8 cellular contexts compared by ENCODE assay signal in genomic region chr12:70733385-70733784, GRCh38.
DNase-seq lines count a peak whose midpoint lies in the region; ATAC-seq and TF ChIP-seq lines count a peak whose summit lies in the region.

No MANE protein-coding gene starts in this region.

- H3F3A ChIP-seq in smooth muscle cell (ENCODE audit: low read depth), result no peaks in the 10 kb centered on the region

- H3K4me3 ChIP-seq in DND-41 (ENCODE audit: low read depth in 1 of 2, low read length in 2 of 2), result no peak overlapping the region
- no peak overlapping the region for H3K4me3 ChIP-seq in adipocyte (ENCODE audit: low read length)
- H3K4me3 ChIP-seq in right atrium auricular region, result no peak overlapping the region
- H3K4me3 ChIP-seq in smooth muscle cell, result no peak overlapping the region

- no peaks in the 10 kb centered on the region for H3K4me1 ChIP-seq in DND-41 (ENCODE audit: insufficient read depth, low read length)
- no peaks in the 10 kb centered on the region for H3K4me1 ChIP-seq in adipocyte (ENCODE audit: control insufficient read depth, insufficient read depth, low read length)
- H3K4me1 ChIP-seq in right atrium auricular region, result no peaks in the 10 kb centered on the region
- no peaks in the 10 kb centered on the region for H3K4me1 ChIP-seq in smooth muscle cell (ENCODE audit: low read depth)

- TF ChIP-seq CTCF in DND-41 (IDR thresholded peaks at IDR 0.05; ENCODE audit: borderline replicate concordance, extremely low read depth, low read length, poor library complexity, severe bottlenecking) (peak; percentile 70), right atrium auricular region (IDR thresholded peaks at IDR 0.05) (peak; percentile 29 to 75), smooth muscle cell (IDR thresholded peaks at IDR 0.05; ENCODE audit: borderline replicate concordance, insufficient read depth, poor library complexity, severe bottlenecking) (peak; percentile 71)

- H2AFZ ChIP-seq in DND-41 (ENCODE audit: low read depth, low read length), result no peak overlapping the region
- H2AFZ ChIP-seq in smooth muscle cell (ENCODE audit: low read depth), result no peak overlapping the region

- no peak overlapping the region for H3K4me2 ChIP-seq in DND-41 (ENCODE audit: insufficient read depth, low read length)
- H3K4me2 ChIP-seq in smooth muscle cell, result no peak overlapping the region

- H4K20me1 ChIP-seq in DND-41 (ENCODE audit: insufficient read depth, low read length) (no peaks in the 10 kb centered on the region), smooth muscle cell (ENCODE audit: low read depth) (no peaks in the 10 kb centered on the region)

- DNase-seq in DND-41 (peak; percentile 17), NCI-H2171 (lab: John Stamatoyannopoulos, UW) (peak; percentile 38), adipocyte (ENCODE audit: low read depth) (peak; percentile 92), right atrium auricular region (ENCODE audit: low spot score) (no peak), smooth muscle cell (lab: John Stamatoyannopoulos, UW; ENCODE audit: unreplicated experiment) (no peak)
- DNase-seq in activated naive CD4-positive, alpha-beta T cell (lab: John Stamatoyannopoulos, UW), result no peak

- WGBS in smooth muscle cell (ENCODE audit: low lambda C conversion rate), result 4% methylated on average over 4 of the region's 4 CpGs

- no peak overlapping the region for H3K27ac ChIP-seq in DND-41 (ENCODE audit: low read length)
- no peak overlapping the region for H3K27ac ChIP-seq in right atrium auricular region
- H3K27ac ChIP-seq in smooth muscle cell (ENCODE audit: low read depth), result no peak overlapping the region

- H3K27me3 ChIP-seq in DND-41 (ENCODE audit: insufficient read depth, low read length, poor library complexity) (no peaks in the 10 kb centered on the region), adipocyte (replicated peaks; ENCODE audit: control insufficient read depth, insufficient read depth, low read length) (peaks cover 5% of the 10 kb centered on the region), right atrium auricular region (no peaks in the 10 kb centered on the region), smooth muscle cell (ENCODE audit: low read depth) (peaks cover 6% of the 10 kb centered on the region)

- no peaks in the 10 kb centered on the region for H3K79me2 ChIP-seq in DND-41 (ENCODE audit: insufficient read depth, low read length)
- no peaks in the 10 kb centered on the region for H3K79me2 ChIP-seq in smooth muscle cell (ENCODE audit: low read depth)

- ATAC-seq in DND-41 (ENCODE audit: insufficient read depth, low read depth) (peak; percentile 87), GM19395 (IDR thresholded peaks at IDR 0.05; ENCODE audit: unreplicated experiment) (peak; percentile 89), HG03175 (IDR thresholded peaks at IDR 0.05; ENCODE audit: unreplicated experiment) (peak; percentile 93)

- H3K9me3 ChIP-seq in DND-41 (ENCODE audit: insufficient read depth, low read length, severe bottlenecking) (no peaks in the 10 kb centered on the region), adipocyte (ENCODE audit: control insufficient read depth, low read length) (no peaks in the 10 kb centered on the region), right atrium auricular region (no peaks in the 10 kb centered on the region), smooth muscle cell (replicated peaks; ENCODE audit: low read depth) (no peaks in the 10 kb centered on the region)

- H3K9ac ChIP-seq in DND-41 (ENCODE audit: low read depth, low read length) (no peak overlapping the region), adipocyte (ENCODE audit: low read length) (no peak overlapping the region), smooth muscle cell (ENCODE audit: low read depth) (no peak overlapping the region)

- H3K36me3 ChIP-seq in DND-41 (ENCODE audit: insufficient read depth, low read length), result no peaks in the 10 kb centered on the region
- H3K36me3 ChIP-seq in adipocyte (ENCODE audit: control insufficient read depth, insufficient read depth, low read length, severe bottlenecking), result no peaks in the 10 kb centered on the region
- H3K36me3 ChIP-seq in right atrium auricular region, result no peaks in the 10 kb centered on the region
- H3K36me3 ChIP-seq in smooth muscle cell (ENCODE audit: low read depth), result no peaks in the 10 kb centered on the region

Comparison
In these comparisons a context has a peak if more than half of its experiments do, and no peak if none do; other contexts are left out.
1. DNase-seq: peak in DND-41 (single experiment), NCI-H2171 (single experiment) and adipocyte (single experiment); none in right atrium auricular region (single experiment), smooth muscle cell (single experiment) and activated naive CD4-positive, alpha-beta T cell (0 of 4).
2. Peak in every context shown above with its lines, with median percentiles within 50 percentile points of each other: ATAC-seq and CTCF ChIP-seq.